ENCODE assay signal across 19 cellular contexts in the genomic region with DNA sequence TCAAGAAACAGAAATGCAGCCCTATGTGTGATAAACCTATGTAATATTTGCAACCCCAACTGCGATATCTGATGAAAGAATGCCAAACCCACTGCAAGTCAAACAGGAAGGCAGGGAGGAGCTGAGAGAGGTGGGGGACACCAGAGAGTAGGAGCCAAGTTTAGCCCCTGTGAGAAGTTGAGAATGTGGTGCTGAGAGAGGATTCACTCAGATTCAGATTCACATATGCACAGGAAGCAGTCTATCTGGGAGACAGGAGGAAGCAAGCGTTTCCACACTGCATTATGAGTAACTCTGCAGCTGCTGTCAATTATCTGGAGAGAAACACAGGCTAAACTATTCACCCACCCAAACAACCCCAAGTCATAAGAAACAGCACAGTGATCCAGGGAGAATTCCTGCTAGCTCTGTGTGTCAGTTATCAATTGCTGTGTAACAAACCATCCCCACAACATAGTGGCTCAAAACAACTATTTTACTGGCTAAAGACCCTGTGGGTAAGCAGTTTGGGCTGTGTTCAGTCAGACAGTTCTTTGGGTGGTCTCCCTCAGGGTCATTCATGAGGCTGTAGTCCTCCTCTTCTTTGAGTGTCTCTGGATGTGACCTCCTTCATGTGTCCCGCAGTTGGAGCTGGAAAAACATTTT.
DNase-seq lines count a peak whose midpoint lies in the region; ATAC-seq, FAIRE-seq and TF ChIP-seq lines count a peak whose summit lies in the region.
"Had no signal": no experiment of that assay in that cellular context is flagged by ENCODE, and none has a peak within 500 bp of the region (broad histone marks: within the 10 kb centered on the region; RNA-seq: fewer than 3 reads in every experiment).

No MANE protein-coding gene starts in this region.

- ATAC-seq in GM19463 (IDR thresholded peaks at IDR 0.05; ENCODE audit: unreplicated experiment): no peak
- ATAC-seq: activated T-cell treated with anti-CD3 and anti-CD28 coated beads, Interleukin-2, amount 50 U/mL, for 72 hours; Right ventricle myocardium inferior had no signal

- no peaks in the 10 kb centered on the region for H3K9me3 ChIP-seq in BLaER1
- H3K9me3 ChIP-seq: upper lobe of left lung had no signal

- TF ChIP-seq CTCF in brain microvascular endothelial cell (IDR thresholded peaks at IDR 0.05; ENCODE audit: low read depth, low read length, missing control alignments): no peak

- peak; percentile 67 for DNase-seq in HT1080 (ENCODE audit: low read depth)
- DNase-seq in brain microvascular endothelial cell: peak; percentile 67
- DNase-seq in myocyte (ENCODE audit: low read depth): peak; percentile 14
- no peak for DNase-seq in islet precursor cell
- DNase-seq in GM12892 (ENCODE audit: insufficient read length): no peak
- no peak for DNase-seq in DMS53 treated with DMSO at 0.1 percent for 48 hours (lab: John Stamatoyannopoulos, UW; ENCODE audit: unreplicated experiment)
- DNase-seq: activated CD4-positive, alpha-beta T cell treated with anti-CD3 and anti-CD28 coated beads, Interleukin-2, amount 50 U/mL, for 1 hour; activated T-cell treated with anti-CD3 and anti-CD28 coated beads, Interleukin-2, amount 50 U/mL, for 72 hours; amygdala; DND-41; glutamatergic neuron; NCI-H69; stimulated activated CD4-positive, alpha-beta T cell treated with anti-CD3 and anti-CD28 coated beads, Interleukin-2, amount 100 ng/mL, for 24 hours; stimulated activated CD8-positive, alpha-beta memory T cell treated with anti-CD3 and anti-CD28 coated beads, Interleukin-4, amount 100 ng/mL, for 48 hours; upper lobe of left lung had no signal

- H3K4me3 ChIP-seq in BLaER1 (no peak overlapping the region), brain microvascular endothelial cell (ENCODE audit: low read depth, low read length) (no peak overlapping the region)
- H3K4me3 ChIP-seq: upper lobe of left lung had no signal

- no peaks in the 10 kb centered on the region for H4K20me1 ChIP-seq in BLaER1

- H3K4me2 ChIP-seq in BLaER1: peak overlapping the region; percentile 8; the same call in 1 of the 2 replicates

- peaks cover 69% of the 10 kb centered on the region for H3K4me1 ChIP-seq in BLaER1

- no peak for FAIRE-seq in GM12892 (lab: Jason Lieb, UNC)

- no peak overlapping the region for H3K9ac ChIP-seq in BLaER1

- no peak for TF ChIP-seq POLR2A in GM12892 (IDR thresholded peaks at IDR 0.05; ENCODE audit: low read depth, low read length)

- H3K27me3 ChIP-seq in BLaER1: no peaks in the 10 kb centered on the region
- H3K27me3 ChIP-seq in brain microvascular endothelial cell (replicated peaks): no peaks in the 10 kb centered on the region
- H3K27me3 ChIP-seq: upper lobe of left lung had no signal

- in situ Hi-C loops in brain microvascular endothelial cell (cut with HindIII; ENCODE audit: low pct_ligation_motif_present, low sequenced_read_pairs): loop anchor here (25.0 kb wide), 1 partner anchor 418 kb away; a partner anchor contains a TSS

- H3K36me3 ChIP-seq in BLaER1 (no peaks in the 10 kb centered on the region), brain microvascular endothelial cell (replicated peaks) (no peaks in the 10 kb centered on the region)
- H3K36me3 ChIP-seq: upper lobe of left lung had no signal

- H3K27ac ChIP-seq in BLaER1 (no peak overlapping the region), brain microvascular endothelial cell (peak overlapping the region; percentile 43)
- H3K27ac ChIP-seq: C4-2B, upper lobe of left lung had no signal

Comparison
In these comparisons a context has a peak if more than half of its experiments do, and no peak if none do; other contexts are left out.
1. DNase-seq: peak in HT1080 (single experiment), brain microvascular endothelial cell (single experiment) and myocyte (single experiment); none in islet precursor cell (single experiment), GM12892 (single experiment) and DMS53 treated with DMSO at 0.1 percent for 48 hours (single experiment).